Comparison of ENCODE assay signal across 11 cellular contexts in genomic region chr6:167855825-167856425, GRCh38. TPM values are rescaled to one million over a fixed set of nuclear protein-coding genes. Genes with fewer than 3 reads are reported as not detected.
A peak's percentile ranks its signal among the peaks of the same experiment; 100 is the strongest.
DNase-seq lines count a peak whose midpoint lies in the region; ATAC-seq, FAIRE-seq and TF ChIP-seq lines count a peak whose summit lies in the region.
"Had no signal": no experiment of that assay in that cellular context is flagged by ENCODE, and none has a peak within 500 bp of the region (broad histone marks: within the 10 kb centered on the region; RNA-seq: fewer than 3 reads in every experiment).

No MANE protein-coding gene starts in this region.

- intact Hi-C loops in breast epithelium (cut with DNase I; ENCODE audit: low total_unique reads) (no loop called here), mucosa of descending colon (cut with DNase I, micrococcal nuclease) (no loop called here)

- H3K27me3 ChIP-seq in CD8-positive, alpha-beta memory T cell (ENCODE audit: insufficient read depth, low read length, poor library complexity, severe bottlenecking): no peaks in the 10 kb centered on the region
- no peaks in the 10 kb centered on the region for H3K27me3 ChIP-seq in breast epithelium
- H3K27me3 ChIP-seq: body of pancreas had no signal

- peaks cover 2 to 10% of the 10 kb centered on the region in 2 donors for H3K27me3 Mint-ChIP-seq in CD8-positive, alpha-beta memory T cell

- no peaks in the 10 kb centered on the region for H3K36me3 Mint-ChIP-seq in CD8-positive, alpha-beta memory T cell

- H3K9me3 Mint-ChIP-seq in CD8-positive, alpha-beta memory T cell: peaks cover 0 to 2% (median 0%) of the 10 kb centered on the region in 5 donors

- ATAC-seq in mucosa of descending colon (peak; percentile 68), GM21825 (IDR thresholded peaks at IDR 0.05; ENCODE audit: unreplicated experiment) (no peak), GM18498 (IDR thresholded peaks at IDR 0.05; ENCODE audit: unreplicated experiment) (no peak), GM18873 (IDR thresholded peaks at IDR 0.05; ENCODE audit: low FRiP score, unreplicated experiment) (no peak)
- ATAC-seq: body of pancreas had no signal

- no peak for TF ChIP-seq POLR2A in breast epithelium (IDR thresholded peaks at IDR 0.05)

- H3K4me1 Mint-ChIP-seq in CD8-positive, alpha-beta memory T cell: peaks cover 0 to 7% (median 6%) of the 10 kb centered on the region in 3 donors

- H3K36me3 ChIP-seq in CD8-positive, alpha-beta memory T cell (ENCODE audit: insufficient read depth, low read length): no peaks in the 10 kb centered on the region
- H3K36me3 ChIP-seq in breast epithelium: no peaks in the 10 kb centered on the region
- H3K36me3 ChIP-seq in mucosa of descending colon (ENCODE audit: low read depth): no peaks in the 10 kb centered on the region

- POLR2A ChIA-PET in CD8-positive, alpha-beta memory T cell (lab: Charles Lee): no interaction called here

- no peaks in the 10 kb centered on the region for H3K9me3 ChIP-seq in CD8-positive, alpha-beta memory T cell (ENCODE audit: low read length)
- no peaks in the 10 kb centered on the region for H3K9me3 ChIP-seq in breast epithelium
- no peaks in the 10 kb centered on the region for H3K9me3 ChIP-seq in mucosa of descending colon
- H3K9me3 ChIP-seq: body of pancreas had no signal

- TF ChIP-seq CTCF in breast epithelium (IDR thresholded peaks at IDR 0.05) (no peak), mucosa of descending colon (IDR thresholded peaks at IDR 0.05) (no peak)

- H3K27ac ChIP-seq in CD8-positive, alpha-beta memory T cell (ENCODE audit: low read depth, low read length): peak overlapping the region; percentile 65
- peak overlapping the region; percentile 41 to 43 for H3K27ac ChIP-seq in breast epithelium

- no peak overlapping the region for H3K27ac Mint-ChIP-seq in CD8-positive, alpha-beta memory T cell

- H3K4me3 Mint-ChIP-seq in CD8-positive, alpha-beta memory T cell: no peak overlapping the region

- H3K4me1 ChIP-seq in CD8-positive, alpha-beta memory T cell (ENCODE audit: insufficient read depth, low read length): no peaks in the 10 kb centered on the region
- H3K4me1 ChIP-seq in breast epithelium: peaks cover 0 to 5% of the 10 kb centered on the region in 2 donors
- H3K4me1 ChIP-seq in mucosa of descending colon (ENCODE audit: low read depth): peaks cover 7% of the 10 kb centered on the region

- CTCF ChIA-PET in CD8-positive, alpha-beta memory T cell (lab: Charles Lee): no interaction called here

- no peak overlapping the region for H3K4me3 ChIP-seq in CD8-positive, alpha-beta memory T cell (ENCODE audit: low read length)
- H3K4me3 ChIP-seq in breast epithelium: no peak overlapping the region
- H3K4me3 ChIP-seq in mucosa of descending colon: no peak overlapping the region
- H3K4me3 ChIP-seq: body of pancreas, GM12878, SK-N-MC had no signal

- peak; percentile 89 for FAIRE-seq in HTR-8/SVneo (lab: Jason Lieb, UNC)
- FAIRE-seq: GM12878 had no signal

- DNase-seq in CD8-positive, alpha-beta memory T cell: no peak
- peak; percentile 31 for DNase-seq in HTR-8/SVneo (ENCODE audit: insufficient read length, low spot score)
- DNase-seq in breast epithelium (ENCODE audit: low spot score in 2 of 2): no peak
- no peak for DNase-seq in mucosa of descending colon
- DNase-seq in NOMO-1 treated with DMSO at 0.1 percent for 48 hours (lab: John Stamatoyannopoulos, UW; ENCODE audit: unreplicated experiment): no peak
- DNase-seq: body of pancreas had no signal

RNA-seq across cellular contexts. Expression of gene AFDN, which starts 29.2 kb away (rescaled TPM):
- total RNA-seq in CD8-positive, alpha-beta memory T cell: 10 to 100 TPM; 19.0 to 21.3 TPM
- 3.5 TPM for polyA plus RNA-seq in CD8-positive, alpha-beta memory T cell
- total RNA-seq in breast epithelium (100 to 1,000 TPM in 2 of 3 donors, 10 to 100 TPM in 1; 93.1 to 292 (median 170) TPM), mucosa of descending colon (100 to 1,000 TPM; 168 to 231 (median 208) TPM)

Comparison
In these comparisons a context has a peak if more than half of its experiments do, and no peak if none do; other contexts are left out.
1. RNA of gene AFDN, which starts 29.2 kb away (total RNA-seq): 168 to 231 TPM in mucosa of descending colon and 93.1 to 292 TPM in breast epithelium; 19.0 to 21.3 TPM in CD8-positive, alpha-beta memory T cell; every median in the first group is over 4 times any median in the second.